13 cellular contexts compared by ENCODE assay signal in genomic region chr4:159267940-159268327, GRCh38.
A peak's percentile ranks its signal among the peaks of the same experiment; 100 is the strongest.
DNase-seq lines count a peak whose midpoint lies in the region; TF ChIP-seq lines count a peak whose summit lies in the region.
"Had no signal": no experiment of that assay in that cellular context is flagged by ENCODE, and none has a peak within 500 bp of the region (broad histone marks: within the 10 kb centered on the region; RNA-seq: fewer than 3 reads in every experiment).

No MANE protein-coding gene starts in this region.

- H3K27ac Mint-ChIP-seq in progenitor cell of endocrine pancreas, result no peak overlapping the region
- H3K27ac Mint-ChIP-seq: activated CD4-positive, alpha-beta memory T cell treated with anti-CD3 and anti-CD28 coated beads, Interleukin-2, amount 10 ng/mL, durations not matched to agents 7 days and 5 days; activated naive CD4-positive, alpha-beta T cell treated with anti-CD3 and anti-CD28 coated beads, Interleukin-2, amount 10 ng/mL, durations not matched to agents 7 days and 5 days had no signal

- H3K27me3 Mint-ChIP-seq in progenitor cell of endocrine pancreas, result no peaks in the 10 kb centered on the region
- H3K27me3 Mint-ChIP-seq: activated CD4-positive, alpha-beta memory T cell treated with anti-CD3 and anti-CD28 coated beads, Interleukin-2, amount 10 ng/mL, durations not matched to agents 7 days and 5 days; activated naive CD4-positive, alpha-beta T cell treated with anti-CD3 and anti-CD28 coated beads, Interleukin-2, amount 10 ng/mL, durations not matched to agents 7 days and 5 days had no signal

- H3K9me3 Mint-ChIP-seq in progenitor cell of endocrine pancreas (ENCODE audit: low read depth), result no peaks in the 10 kb centered on the region
- H3K9me3 Mint-ChIP-seq: activated CD4-positive, alpha-beta memory T cell treated with anti-CD3 and anti-CD28 coated beads, Interleukin-2, amount 10 ng/mL, durations not matched to agents 7 days and 5 days; activated naive CD4-positive, alpha-beta T cell treated with anti-CD3 and anti-CD28 coated beads, Interleukin-2, amount 10 ng/mL, durations not matched to agents 7 days and 5 days had no signal

- no peak overlapping the region for H3K4me3 Mint-ChIP-seq in progenitor cell of endocrine pancreas (ENCODE audit: low read depth)
- H3K4me3 Mint-ChIP-seq: activated CD4-positive, alpha-beta memory T cell treated with anti-CD3 and anti-CD28 coated beads, Interleukin-2, amount 10 ng/mL, durations not matched to agents 7 days and 5 days; activated naive CD4-positive, alpha-beta T cell treated with anti-CD3 and anti-CD28 coated beads, Interleukin-2, amount 10 ng/mL, durations not matched to agents 7 days and 5 days had no signal

- H3K9ac ChIP-seq in rectal smooth muscle tissue (ENCODE audit: low read length), result no peak overlapping the region
- H3K9ac ChIP-seq: BLaER1 treated with 17β-estradiol and CSF1 and Interleukin-3, amounts not matched to agents 10 nM and 100 nM had no signal

- H3K36me3 ChIP-seq in cardiac muscle cell (no peaks in the 10 kb centered on the region), rectal smooth muscle tissue (ENCODE audit: control insufficient read depth, insufficient read depth, low read length) (no peaks in the 10 kb centered on the region)
- H3K36me3 ChIP-seq: prostate gland had no signal

- TF ChIP-seq CTCF in WI38 (IDR thresholded peaks at IDR 0.05; ENCODE audit: low read depth, low read length) (no peak), cardiac muscle cell (IDR thresholded peaks at IDR 0.05; ENCODE audit: low read depth, low read length) (no peak), progenitor cell of endocrine pancreas (IDR thresholded peaks at IDR 0.05; ENCODE audit: unreplicated experiment) (no peak)

- H3K27me3 ChIP-seq in cardiac muscle cell, result no peaks in the 10 kb centered on the region
- H3K27me3 ChIP-seq in rectal smooth muscle tissue (ENCODE audit: control insufficient read depth, insufficient read depth, low read length), result no peaks in the 10 kb centered on the region
- H3K27me3 ChIP-seq: BLaER1 treated with 17β-estradiol and CSF1 and Interleukin-3, amounts not matched to agents 10 nM and 100 nM had no signal

- H3K4me3 ChIP-seq in WI38 (ENCODE audit: low read depth, low read length), result peak overlapping the region; percentile 41; the same call in 1 of the 2 replicates
- H3K4me3 ChIP-seq in cardiac muscle cell, result no peak overlapping the region
- H3K4me3 ChIP-seq in rectal smooth muscle tissue (ENCODE audit: low read length), result peak overlapping the region; percentile 16
- H3K4me3 ChIP-seq: BLaER1 treated with 17β-estradiol and CSF1 and Interleukin-3, amounts not matched to agents 10 nM and 100 nM; prostate gland had no signal

- H3K4me1 Mint-ChIP-seq in progenitor cell of endocrine pancreas (ENCODE audit: low read depth), result peaks cover 14% of the 10 kb centered on the region
- H3K4me1 Mint-ChIP-seq: activated CD4-positive, alpha-beta memory T cell treated with anti-CD3 and anti-CD28 coated beads, Interleukin-2, amount 10 ng/mL, durations not matched to agents 7 days and 5 days; activated naive CD4-positive, alpha-beta T cell treated with anti-CD3 and anti-CD28 coated beads, Interleukin-2, amount 10 ng/mL, durations not matched to agents 7 days and 5 days had no signal

- H3K27ac ChIP-seq in cardiac muscle cell, result peak overlapping the region; percentile 46
- peak overlapping the region; percentile 27 for H3K27ac ChIP-seq in rectal smooth muscle tissue (ENCODE audit: low read depth, low read length)
- H3K27ac ChIP-seq: BLaER1 treated with 17β-estradiol and CSF1 and Interleukin-3, amounts not matched to agents 10 nM and 100 nM; prostate gland had no signal

- DNase-seq in DMS114 treated with DMSO at 0.1 percent for 48 hours (lab: John Stamatoyannopoulos, UW; ENCODE audit: unreplicated experiment) (peak; percentile 87), cardiac muscle cell (ENCODE audit: low read depth in 1 of 2, low spot score in 1 of 2) (peak in 1 of 2 donors; percentile 55), cerebellar nuclear complex (lab: John Stamatoyannopoulos, UW) (no peak), D341Med (ENCODE audit: low spot score) (no peak), progenitor cell of endocrine pancreas (ENCODE audit: low spot score, unreplicated experiment) (no peak)
- no peak for DNase-seq in stimulated activated naive CD4-positive, alpha-beta T cell treated with Interleukin-2 at 50 U/mL for 16 hours (lab: John Stamatoyannopoulos, UW)
- DNase-seq: activated CD4-positive, alpha-beta memory T cell treated with anti-CD3 and anti-CD28 coated beads, Interleukin-2, amount 10 ng/mL, durations not matched to agents 7 days and 5 days; activated naive CD4-positive, alpha-beta T cell treated with anti-CD3 and anti-CD28 coated beads, Interleukin-2, amount 10 ng/mL, durations not matched to agents 7 days and 5 days; T-helper 1 cell had no signal

- no peaks in the 10 kb centered on the region for H3K36me3 Mint-ChIP-seq in progenitor cell of endocrine pancreas (ENCODE audit: insufficient read depth)
- H3K36me3 Mint-ChIP-seq: activated naive CD4-positive, alpha-beta T cell treated with anti-CD3 and anti-CD28 coated beads, Interleukin-2, amount 10 ng/mL, durations not matched to agents 7 days and 5 days had no signal

- no peaks in the 10 kb centered on the region for H3K9me3 ChIP-seq in cardiac muscle cell (ENCODE audit: low read depth)
- H3K9me3 ChIP-seq: BLaER1 treated with 17β-estradiol and CSF1 and Interleukin-3, amounts not matched to agents 10 nM and 100 nM; prostate gland had no signal

- H3K4me1 ChIP-seq in cardiac muscle cell (ENCODE audit: low read depth), result peaks cover 28% of the 10 kb centered on the region
- peaks cover 5% of the 10 kb centered on the region for H3K4me1 ChIP-seq in rectal smooth muscle tissue (ENCODE audit: control insufficient read depth, insufficient read depth, low read length)
- H3K4me1 ChIP-seq: prostate gland had no signal
